Comparison of ENCODE assay signal across 30 cellular contexts in genomic region chr20:53776858-53777257, GRCh38.
"Had no signal": no experiment of that assay in that cellular context is flagged by ENCODE, and none has a peak within 500 bp of the region (broad histone marks: within the 10 kb centered on the region; RNA-seq: fewer than 3 reads in every experiment).

No MANE protein-coding gene starts in this region.

- H3K4me1 Mint-ChIP-seq: activated CD4-positive, alpha-beta memory T cell treated with anti-CD3 and anti-CD28 coated beads, Interleukin-2, amount 10 ng/mL, durations not matched to agents 7 days and 5 days; activated CD4-positive, alpha-beta T cell treated with anti-CD3 and anti-CD28 coated beads, Interleukin-2, amount 10 ng/mL, durations not matched to agents 7 days and 5 days; activated naive CD4-positive, alpha-beta T cell treated with anti-CD3 and anti-CD28 coated beads, Interleukin-2, amount 10 ng/mL, durations not matched to agents 7 days and 5 days; central memory CD8-positive, alpha-beta T cell had no signal

- H3K27ac Mint-ChIP-seq: activated CD4-positive, alpha-beta memory T cell treated with anti-CD3 and anti-CD28 coated beads, Interleukin-2, amount 10 ng/mL, durations not matched to agents 7 days and 5 days; activated CD4-positive, alpha-beta T cell treated with anti-CD3 and anti-CD28 coated beads, Interleukin-2, amount 10 ng/mL, durations not matched to agents 7 days and 5 days; activated naive CD4-positive, alpha-beta T cell treated with anti-CD3 and anti-CD28 coated beads, Interleukin-2, amount 10 ng/mL, durations not matched to agents 7 days and 5 days; activated naive CD4-positive, alpha-beta T cell treated with anti-CD3 and anti-CD28 coated beads, Interleukin-2, amount 50 U/mL, for 72 hours; activated naive CD8-positive, alpha-beta T cell treated with anti-CD3 and anti-CD28 coated beads, Interleukin-2, amount 10 ng/mL, durations not matched to agents 7 days and 5 days; activated T-cell treated with anti-CD3 and anti-CD28 coated beads, Interleukin-2, amount 50 U/mL, for 24 hours; activated T-cell treated with anti-CD3 and anti-CD28 coated beads, Interleukin-2, amount 50 U/mL, for 72 hours; dendritic cell treated with granulocyte-macrophage colony-stimulating factor and Interleukin-4, amounts not matched to agents 40 ng/mL and 50 ng/mL, for 4 days; effector memory CD8-positive, alpha-beta T cell; WTC11 had no signal

- H3K36me3 ChIP-seq: ascending aorta, esophagus muscularis mucosa, gastrocnemius medialis, heart right ventricle had no signal

- DNase-seq: activated CD4-positive, alpha-beta memory T cell treated with anti-CD3 and anti-CD28 coated beads, Interleukin-2, amount 10 ng/mL, durations not matched to agents 7 days and 5 days; activated CD4-positive, alpha-beta T cell treated with anti-CD3 and anti-CD28 coated beads for 1 hour; activated CD4-positive, alpha-beta T cell treated with anti-CD3 and anti-CD28 coated beads for 4 hours; activated CD4-positive, alpha-beta T cell treated with anti-CD3 and anti-CD28 coated beads, Interleukin-2, amount 10 ng/mL, durations not matched to agents 7 days and 5 days; activated CD4-positive, alpha-beta T cell treated with anti-CD3 and anti-CD28 coated beads, Interleukin-2, amount 50 U/mL, for 4 hours; activated CD8-positive, alpha-beta memory T cell treated with anti-CD3 and anti-CD28 coated beads, Interleukin-2, amount 50 U/mL, for 48 hours; activated gamma-delta T cell; activated naive CD4-positive, alpha-beta T cell; activated naive CD4-positive, alpha-beta T cell treated with anti-CD3 and anti-CD28 coated beads, Interleukin-2, amount 10 ng/mL, durations not matched to agents 7 days and 5 days; activated naive CD8-positive, alpha-beta T cell treated with anti-CD3 and anti-CD28 coated beads, Interleukin-2, amount 10 ng/mL, durations not matched to agents 7 days and 5 days; activated T-cell treated with anti-CD3 and anti-CD28 coated beads for 4 hours; activated T-cell treated with anti-CD3 and anti-CD28 coated beads, Interleukin-2, amount 50 U/mL, for 24 hours; activated T-cell treated with anti-CD3 and anti-CD28 coated beads, Interleukin-2, amount 50 U/mL, for 72 hours; dorsolateral prefrontal cortex; effector CD4-positive, alpha-beta T cell; effector memory CD8-positive, alpha-beta T cell; erythroblast; foreskin keratinocyte; gastrocnemius medialis; heart right ventricle; T-helper 2 cell had no signal

- H3K27me3 ChIP-seq: ascending aorta, dorsolateral prefrontal cortex, esophagus muscularis mucosa, foreskin keratinocyte, gastrocnemius medialis, heart right ventricle had no signal

- H3K4me3 Mint-ChIP-seq: activated CD4-positive, alpha-beta memory T cell treated with anti-CD3 and anti-CD28 coated beads, Interleukin-2, amount 10 ng/mL, durations not matched to agents 7 days and 5 days; activated CD4-positive, alpha-beta T cell treated with anti-CD3 and anti-CD28 coated beads, Interleukin-2, amount 10 ng/mL, durations not matched to agents 7 days and 5 days; activated naive CD4-positive, alpha-beta T cell treated with anti-CD3 and anti-CD28 coated beads, Interleukin-2, amount 10 ng/mL, durations not matched to agents 7 days and 5 days; activated naive CD8-positive, alpha-beta T cell treated with anti-CD3 and anti-CD28 coated beads, Interleukin-2, amount 10 ng/mL, durations not matched to agents 7 days and 5 days; activated T-cell treated with anti-CD3 and anti-CD28 coated beads, Interleukin-2, amount 50 U/mL, for 24 hours; activated T-cell treated with anti-CD3 and anti-CD28 coated beads, Interleukin-2, amount 50 U/mL, for 72 hours; brain; central memory CD8-positive, alpha-beta T cell; dendritic cell treated with granulocyte-macrophage colony-stimulating factor and Interleukin-4, amounts not matched to agents 40 ng/mL and 50 ng/mL, for 4 days; effector memory CD8-positive, alpha-beta T cell; WTC11 had no signal

- H3K27me3 Mint-ChIP-seq: activated CD4-positive, alpha-beta memory T cell treated with anti-CD3 and anti-CD28 coated beads, Interleukin-2, amount 10 ng/mL, durations not matched to agents 7 days and 5 days; activated CD4-positive, alpha-beta T cell treated with anti-CD3 and anti-CD28 coated beads, Interleukin-2, amount 10 ng/mL, durations not matched to agents 7 days and 5 days; activated naive CD8-positive, alpha-beta T cell treated with anti-CD3 and anti-CD28 coated beads, Interleukin-2, amount 10 ng/mL, durations not matched to agents 7 days and 5 days; activated T-cell treated with anti-CD3 and anti-CD28 coated beads, Interleukin-2, amount 50 U/mL, for 24 hours; central memory CD8-positive, alpha-beta T cell; dendritic cell treated with granulocyte-macrophage colony-stimulating factor and Interleukin-4, amounts not matched to agents 40 ng/mL and 50 ng/mL, for 4 days; effector memory CD8-positive, alpha-beta T cell had no signal

- H3K9me3 Mint-ChIP-seq: activated CD4-positive, alpha-beta memory T cell treated with anti-CD3 and anti-CD28 coated beads, Interleukin-2, amount 10 ng/mL, durations not matched to agents 7 days and 5 days; activated CD4-positive, alpha-beta T cell treated with anti-CD3 and anti-CD28 coated beads, Interleukin-2, amount 10 ng/mL, durations not matched to agents 7 days and 5 days; activated naive CD4-positive, alpha-beta T cell treated with anti-CD3 and anti-CD28 coated beads, Interleukin-2, amount 10 ng/mL, durations not matched to agents 7 days and 5 days; activated naive CD4-positive, alpha-beta T cell treated with anti-CD3 and anti-CD28 coated beads, Interleukin-2, amount 50 U/mL, for 72 hours; activated naive CD8-positive, alpha-beta T cell treated with anti-CD3 and anti-CD28 coated beads, Interleukin-2, amount 10 ng/mL, durations not matched to agents 7 days and 5 days; activated T-cell treated with anti-CD3 and anti-CD28 coated beads, Interleukin-2, amount 50 U/mL, for 24 hours; activated T-cell treated with anti-CD3 and anti-CD28 coated beads, Interleukin-2, amount 50 U/mL, for 72 hours; central memory CD8-positive, alpha-beta T cell; dendritic cell treated with granulocyte-macrophage colony-stimulating factor and Interleukin-4, amounts not matched to agents 40 ng/mL and 50 ng/mL, for 4 days; effector memory CD8-positive, alpha-beta T cell had no signal

- H3K4me3 ChIP-seq: ascending aorta, coronary artery, dorsolateral prefrontal cortex, esophagus muscularis mucosa, gastrocnemius medialis, heart right ventricle had no signal

- H3K9me3 ChIP-seq: ascending aorta, esophagus muscularis mucosa, gastrocnemius medialis, heart right ventricle had no signal

- H3K27ac ChIP-seq: ascending aorta, coronary artery, dorsolateral prefrontal cortex, esophagus muscularis mucosa, foreskin keratinocyte, gastrocnemius medialis, heart right ventricle, VCaP had no signal

- H3K36me3 Mint-ChIP-seq: activated naive CD4-positive, alpha-beta T cell treated with anti-CD3 and anti-CD28 coated beads, Interleukin-2, amount 10 ng/mL, durations not matched to agents 7 days and 5 days; activated naive CD4-positive, alpha-beta T cell treated with anti-CD3 and anti-CD28 coated beads, Interleukin-2, amount 50 U/mL, for 72 hours; activated naive CD8-positive, alpha-beta T cell treated with anti-CD3 and anti-CD28 coated beads, Interleukin-2, amount 10 ng/mL, durations not matched to agents 7 days and 5 days; brain; WTC11 had no signal

- ATAC-seq: activated naive CD4-positive, alpha-beta T cell treated with anti-CD3 and anti-CD28 coated beads, Interleukin-2, amount 50 U/mL, for 72 hours; activated T-cell treated with anti-CD3 and anti-CD28 coated beads, Interleukin-2, amount 50 U/mL, for 72 hours; effector memory CD8-positive, alpha-beta T cell; foreskin keratinocyte; gastrocnemius medialis; heart right ventricle; WTC11 had no signal
